2 cellular contexts compared by ENCODE assay signal in the genomic region with DNA sequence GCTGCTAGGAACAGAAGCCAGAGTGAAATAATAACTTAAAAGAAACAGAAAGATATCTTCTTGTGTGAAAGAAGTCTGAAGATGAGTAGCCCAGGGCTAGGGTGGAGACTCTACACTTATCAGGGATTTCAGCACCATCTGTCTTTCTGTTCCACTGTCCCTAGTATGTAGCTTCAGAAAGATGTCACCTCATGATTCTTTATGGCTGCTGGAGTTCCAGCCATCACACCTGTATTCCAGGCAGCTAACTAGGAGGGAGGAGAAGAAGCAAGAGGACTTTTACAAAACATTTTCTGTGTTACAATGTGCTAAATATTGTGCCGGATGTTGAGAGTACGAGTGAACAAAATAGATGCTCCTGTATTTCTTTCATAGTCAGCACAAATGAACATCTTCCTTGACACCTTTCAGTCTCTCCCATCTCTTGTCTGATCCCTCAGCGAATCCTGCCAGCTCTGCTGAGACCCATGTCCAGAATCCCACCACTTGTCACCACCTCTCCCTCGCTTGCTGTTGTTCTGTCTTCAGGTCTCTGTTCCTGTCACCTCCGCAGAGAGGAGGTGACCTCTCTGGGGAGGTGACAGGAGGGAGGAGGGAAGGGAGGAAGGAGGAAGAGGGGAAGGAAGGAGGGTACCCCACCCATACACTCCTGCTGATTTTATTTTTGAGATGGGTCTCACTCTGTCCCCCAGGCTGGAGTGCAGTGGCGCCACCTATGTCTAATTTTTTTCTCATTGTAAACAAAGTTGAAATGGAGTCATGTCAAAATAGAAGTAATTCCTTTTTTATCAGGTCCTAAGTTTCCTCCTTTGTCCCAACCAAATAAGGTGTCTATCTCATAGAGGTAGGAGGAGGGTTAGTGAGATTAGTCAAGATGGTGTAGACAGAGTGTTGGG.
A peak's percentile ranks its signal among the peaks of the same experiment; 100 is the strongest.
TF ChIP-seq lines count a peak whose summit lies in the region.

No MANE protein-coding gene starts in this region.

TF ChIP-seq in WTC11, 78 proteins besides CTCF, POLR2A, EP300 and RAD21 (continued from another document):
- TF ChIP-seq, protein P1, sequence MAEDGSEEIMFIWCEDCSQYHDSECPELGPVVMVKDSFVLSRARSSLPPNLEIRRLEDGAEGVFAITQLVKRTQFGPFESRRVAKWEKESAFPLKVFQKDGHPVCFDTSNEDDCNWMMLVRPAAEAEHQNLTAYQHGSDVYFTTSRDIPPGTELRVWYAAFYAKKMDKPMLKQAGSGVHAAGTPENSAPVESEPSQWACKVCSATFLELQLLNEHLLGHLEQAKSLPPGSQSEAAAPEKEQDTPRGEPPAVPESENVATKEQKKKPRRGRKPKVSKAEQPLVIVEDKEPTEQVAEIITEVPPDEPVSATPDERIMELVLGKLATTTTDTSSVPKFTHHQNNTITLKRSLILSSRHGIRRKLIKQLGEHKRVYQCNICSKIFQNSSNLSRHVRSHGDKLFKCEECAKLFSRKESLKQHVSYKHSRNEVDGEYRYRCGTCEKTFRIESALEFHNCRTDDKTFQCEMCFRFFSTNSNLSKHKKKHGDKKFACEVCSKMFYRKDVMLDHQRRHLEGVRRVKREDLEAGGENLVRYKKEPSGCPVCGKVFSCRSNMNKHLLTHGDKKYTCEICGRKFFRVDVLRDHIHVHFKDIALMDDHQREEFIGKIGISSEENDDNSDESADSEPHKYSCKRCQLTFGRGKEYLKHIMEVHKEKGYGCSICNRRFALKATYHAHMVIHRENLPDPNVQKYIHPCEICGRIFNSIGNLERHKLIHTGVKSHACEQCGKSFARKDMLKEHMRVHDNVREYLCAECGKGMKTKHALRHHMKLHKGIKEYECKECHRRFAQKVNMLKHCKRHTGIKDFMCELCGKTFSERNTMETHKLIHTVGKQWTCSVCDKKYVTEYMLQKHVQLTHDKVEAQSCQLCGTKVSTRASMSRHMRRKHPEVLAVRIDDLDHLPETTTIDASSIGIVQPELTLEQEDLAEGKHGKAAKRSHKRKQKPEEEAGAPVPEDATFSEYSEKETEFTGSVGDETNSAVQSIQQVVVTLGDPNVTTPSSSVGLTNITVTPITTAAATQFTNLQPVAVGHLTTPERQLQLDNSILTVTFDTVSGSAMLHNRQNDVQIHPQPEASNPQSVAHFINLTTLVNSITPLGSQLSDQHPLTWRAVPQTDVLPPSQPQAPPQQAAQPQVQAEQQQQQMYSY (CRISPR knock-in tag; IDR thresholded peaks at IDR 0.05): no peak
- TF ChIP-seq SMAD3 (CRISPR knock-in tag; IDR thresholded peaks at IDR 0.05; ENCODE audit: borderline replicate concordance): no peak
- TF ChIP-seq, protein P2, sequence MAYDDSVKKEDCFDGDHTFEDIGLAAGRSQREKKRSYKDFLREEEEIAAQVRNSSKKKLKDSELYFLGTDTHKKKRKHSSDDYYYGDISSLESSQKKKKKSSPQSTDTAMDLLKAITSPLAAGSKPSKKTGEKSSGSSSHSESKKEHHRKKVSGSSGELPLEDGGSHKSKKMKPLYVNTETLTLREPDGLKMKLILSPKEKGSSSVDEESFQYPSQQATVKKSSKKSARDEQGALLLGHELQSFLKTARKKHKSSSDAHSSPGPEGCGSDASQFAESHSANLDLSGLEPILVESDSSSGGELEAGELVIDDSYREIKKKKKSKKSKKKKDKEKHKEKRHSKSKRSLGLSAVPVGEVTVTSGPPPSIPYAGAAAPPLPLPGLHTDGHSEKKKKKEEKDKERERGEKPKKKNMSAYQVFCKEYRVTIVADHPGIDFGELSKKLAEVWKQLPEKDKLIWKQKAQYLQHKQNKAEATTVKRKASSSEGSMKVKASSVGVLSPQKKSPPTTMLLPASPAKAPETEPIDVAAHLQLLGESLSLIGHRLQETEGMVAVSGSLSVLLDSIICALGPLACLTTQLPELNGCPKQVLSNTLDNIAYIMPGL (CRISPR knock-in tag; IDR thresholded peaks at IDR 0.05): no peak
- no peak for TF ChIP-seq ZNF416 (CRISPR knock-in tag; IDR thresholded peaks at IDR 0.05)
- TF ChIP-seq, protein P3, sequence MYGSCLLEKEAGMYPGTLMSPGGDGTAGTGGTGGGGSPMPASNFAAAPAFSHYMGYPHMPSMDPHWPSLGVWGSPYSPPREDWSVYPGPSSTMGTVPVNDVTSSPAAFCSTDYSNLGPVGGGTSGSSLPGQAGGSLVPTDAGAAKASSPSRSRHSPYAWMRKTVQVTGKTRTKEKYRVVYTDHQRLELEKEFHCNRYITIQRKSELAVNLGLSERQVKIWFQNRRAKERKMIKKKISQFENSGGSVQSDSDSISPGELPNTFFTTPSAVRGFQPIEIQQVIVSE (CRISPR knock-in tag; IDR thresholded peaks at IDR 0.05; ENCODE audit: borderline replicate concordance): no peak
- TF ChIP-seq, protein P4, sequence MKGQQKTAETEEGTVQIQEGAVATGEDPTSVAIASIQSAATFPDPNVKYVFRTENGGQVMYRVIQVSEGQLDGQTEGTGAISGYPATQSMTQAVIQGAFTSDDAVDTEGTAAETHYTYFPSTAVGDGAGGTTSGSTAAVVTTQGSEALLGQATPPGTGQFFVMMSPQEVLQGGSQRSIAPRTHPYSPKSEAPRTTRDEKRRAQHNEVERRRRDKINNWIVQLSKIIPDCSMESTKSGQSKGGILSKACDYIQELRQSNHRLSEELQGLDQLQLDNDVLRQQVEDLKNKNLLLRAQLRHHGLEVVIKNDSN (CRISPR knock-in tag; IDR thresholded peaks at IDR 0.05): no peak
- TF ChIP-seq ETV6 (CRISPR knock-in tag; IDR thresholded peaks at IDR 0.05): no peak

TF ChIP-seq in HepG2, 621 proteins besides CTCF, POLR2A, EP300 and RAD21 (continued from another document):
- TF ChIP-seq MAFK (conservative IDR thresholded peaks at IDR 0.05 in 1 of 2, IDR thresholded peaks at IDR 0.05 in 1 of 2; ENCODE audit: low read length in 2 of 2) (peak; percentile 78 to 86), ZNF724P (CRISPR knock-in tag; IDR thresholded peaks at IDR 0.05; ENCODE audit: borderline replicate concordance) (no peak), PPARG (CRISPR knock-in tag; conservative IDR thresholded peaks at IDR 0.05) (no peak), ZNF781 (CRISPR knock-in tag; IDR thresholded peaks at IDR 0.05; ENCODE audit: borderline replicate concordance, not compliant biosample characterization) (no peak), ETV6 (CRISPR knock-in tag; conservative IDR thresholded peaks at IDR 0.05) (no peak), ZNF124 (CRISPR knock-in tag; IDR thresholded peaks at IDR 0.05) (no peak), GZF1 (CRISPR knock-in tag; IDR thresholded peaks at IDR 0.05) (no peak)
- TF ChIP-seq, protein P5, sequence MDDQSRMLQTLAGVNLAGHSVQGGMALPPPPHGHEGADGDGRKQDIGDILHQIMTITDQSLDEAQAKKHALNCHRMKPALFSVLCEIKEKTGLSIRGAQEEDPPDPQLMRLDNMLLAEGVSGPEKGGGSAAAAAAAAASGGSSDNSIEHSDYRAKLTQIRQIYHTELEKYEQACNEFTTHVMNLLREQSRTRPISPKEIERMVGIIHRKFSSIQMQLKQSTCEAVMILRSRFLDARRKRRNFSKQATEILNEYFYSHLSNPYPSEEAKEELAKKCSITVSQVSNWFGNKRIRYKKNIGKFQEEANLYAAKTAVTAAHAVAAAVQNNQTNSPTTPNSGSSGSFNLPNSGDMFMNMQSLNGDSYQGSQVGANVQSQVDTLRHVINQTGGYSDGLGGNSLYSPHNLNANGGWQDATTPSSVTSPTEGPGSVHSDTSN (CRISPR knock-in tag; IDR thresholded peaks at IDR 0.05; ENCODE audit: borderline replicate concordance): no peak
- TF ChIP-seq, protein P6, sequence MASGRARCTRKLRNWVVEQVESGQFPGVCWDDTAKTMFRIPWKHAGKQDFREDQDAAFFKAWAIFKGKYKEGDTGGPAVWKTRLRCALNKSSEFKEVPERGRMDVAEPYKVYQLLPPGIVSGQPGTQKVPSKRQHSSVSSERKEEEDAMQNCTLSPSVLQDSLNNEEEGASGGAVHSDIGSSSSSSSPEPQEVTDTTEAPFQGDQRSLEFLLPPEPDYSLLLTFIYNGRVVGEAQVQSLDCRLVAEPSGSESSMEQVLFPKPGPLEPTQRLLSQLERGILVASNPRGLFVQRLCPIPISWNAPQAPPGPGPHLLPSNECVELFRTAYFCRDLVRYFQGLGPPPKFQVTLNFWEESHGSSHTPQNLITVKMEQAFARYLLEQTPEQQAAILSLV (CRISPR knock-in tag; IDR thresholded peaks at IDR 0.05; ENCODE audit: borderline replicate concordance): no peak
- TF ChIP-seq, protein P7, sequence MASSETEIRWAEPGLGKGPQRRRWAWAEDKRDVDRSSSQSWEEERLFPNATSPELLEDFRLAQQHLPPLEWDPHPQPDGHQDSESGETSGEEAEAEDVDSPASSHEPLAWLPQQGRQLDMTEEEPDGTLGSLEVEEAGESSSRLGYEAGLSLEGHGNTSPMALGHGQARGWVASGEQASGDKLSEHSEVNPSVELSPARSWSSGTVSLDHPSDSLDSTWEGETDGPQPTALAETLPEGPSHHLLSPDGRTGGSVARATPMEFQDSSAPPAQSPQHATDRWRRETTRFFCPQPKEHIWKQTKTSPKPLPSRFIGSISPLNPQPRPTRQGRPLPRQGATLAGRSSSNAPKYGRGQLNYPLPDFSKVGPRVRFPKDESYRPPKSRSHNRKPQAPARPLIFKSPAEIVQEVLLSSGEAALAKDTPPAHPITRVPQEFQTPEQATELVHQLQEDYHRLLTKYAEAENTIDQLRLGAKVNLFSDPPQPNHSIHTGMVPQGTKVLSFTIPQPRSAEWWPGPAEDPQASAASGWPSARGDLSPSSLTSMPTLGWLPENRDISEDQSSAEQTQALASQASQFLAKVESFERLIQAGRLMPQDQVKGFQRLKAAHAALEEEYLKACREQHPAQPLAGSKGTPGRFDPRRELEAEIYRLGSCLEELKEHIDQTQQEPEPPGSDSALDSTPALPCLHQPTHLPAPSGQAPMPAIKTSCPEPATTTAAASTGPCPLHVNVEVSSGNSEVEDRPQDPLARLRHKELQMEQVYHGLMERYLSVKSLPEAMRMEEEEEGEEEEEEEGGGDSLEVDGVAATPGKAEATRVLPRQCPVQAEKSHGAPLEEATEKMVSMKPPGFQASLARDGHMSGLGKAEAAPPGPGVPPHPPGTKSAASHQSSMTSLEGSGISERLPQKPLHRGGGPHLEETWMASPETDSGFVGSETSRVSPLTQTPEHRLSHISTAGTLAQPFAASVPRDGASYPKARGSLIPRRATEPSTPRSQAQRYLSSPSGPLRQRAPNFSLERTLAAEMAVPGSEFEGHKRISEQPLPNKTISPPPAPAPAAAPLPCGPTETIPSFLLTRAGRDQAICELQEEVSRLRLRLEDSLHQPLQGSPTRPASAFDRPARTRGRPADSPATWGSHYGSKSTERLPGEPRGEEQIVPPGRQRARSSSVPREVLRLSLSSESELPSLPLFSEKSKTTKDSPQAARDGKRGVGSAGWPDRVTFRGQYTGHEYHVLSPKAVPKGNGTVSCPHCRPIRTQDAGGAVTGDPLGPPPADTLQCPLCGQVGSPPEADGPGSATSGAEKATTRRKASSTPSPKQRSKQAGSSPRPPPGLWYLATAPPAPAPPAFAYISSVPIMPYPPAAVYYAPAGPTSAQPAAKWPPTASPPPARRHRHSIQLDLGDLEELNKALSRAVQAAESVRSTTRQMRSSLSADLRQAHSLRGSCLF (CRISPR knock-in tag; IDR thresholded peaks at IDR 0.05; ENCODE audit: borderline replicate concordance): no peak
